Comparison of ENCODE assay signal across 9 cellular contexts in the genomic region with DNA sequence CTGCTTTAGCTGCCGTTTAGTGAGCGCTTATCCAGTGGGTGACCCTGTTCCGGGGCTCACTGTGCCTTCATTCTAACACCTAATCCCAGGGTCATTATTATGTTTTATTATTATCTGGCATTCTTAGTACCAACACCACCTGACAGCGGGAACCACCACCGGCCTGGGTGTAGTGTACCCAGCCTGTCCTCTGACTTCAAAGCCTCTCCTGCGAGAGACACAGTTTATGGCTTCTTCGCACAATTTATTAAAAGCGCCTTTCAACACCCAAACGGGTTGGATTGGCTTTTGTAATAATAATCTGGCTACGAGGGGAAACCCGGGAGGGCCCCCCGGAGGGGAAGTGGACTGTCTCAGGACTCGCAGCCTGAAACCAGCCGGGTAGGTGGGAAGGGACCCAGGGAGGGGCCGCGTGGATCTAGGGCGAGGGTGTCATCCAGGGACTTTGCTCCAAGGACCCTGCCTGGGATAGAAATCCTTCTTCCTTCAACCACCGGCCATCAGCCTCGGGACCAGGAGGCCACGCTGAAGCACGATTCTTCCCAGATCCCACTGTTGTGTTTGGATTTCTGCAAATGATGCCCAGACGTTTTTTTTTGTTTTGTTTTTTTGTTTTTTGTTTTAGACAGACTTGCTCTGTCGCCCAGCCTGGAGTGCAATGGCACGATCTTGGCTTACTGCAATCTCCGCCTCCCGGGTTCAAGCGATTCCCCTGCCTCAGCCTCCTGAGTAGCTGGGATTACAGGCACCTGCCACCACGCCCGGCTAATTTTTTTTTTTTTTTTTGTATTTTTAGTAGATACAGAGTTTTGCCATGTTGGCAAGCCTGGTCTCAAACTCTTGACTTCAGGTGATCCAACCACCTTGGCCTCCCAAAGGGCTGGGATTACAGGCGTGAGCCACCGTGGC. TPM values are rescaled to one million over a fixed set of nuclear protein-coding genes. Genes with fewer than 3 reads are reported as not detected.
DNase-seq lines count a peak whose midpoint lies in the region; ATAC-seq and TF ChIP-seq lines count a peak whose summit lies in the region.
"Had no signal": no experiment of that assay in that cellular context is flagged by ENCODE, and none has a peak within 500 bp of the region (broad histone marks: within the 10 kb centered on the region; RNA-seq: fewer than 3 reads in every experiment).

No MANE protein-coding gene starts in this region.

- intact Hi-C loops in right cardiac atrium (cut with DNase I): no loop called here

- in situ Hi-C loops in ACHN (cut with HindIII; ENCODE audit: low pct_ligation_motif_present, low pct_unique_long_range_greater_than_20kb, low sequenced_read_pairs): no loop called here

- H3K9me3 ChIP-seq in right cardiac atrium (ENCODE audit: control insufficient read depth, low read length): no peaks in the 10 kb centered on the region

- DNase-seq in NCI-H1694 treated with DMSO at 0.1 percent for 48 hours (lab: John Stamatoyannopoulos, UW) (peak; percentile 16), NCI-H1694 (lab: John Stamatoyannopoulos, UW) (no peak), right cardiac atrium (peak in 1 of 3 donors; percentile 73), superior temporal gyrus (ENCODE audit: extremely low spot score) (no peak), T-helper 9 cell (no peak), ACHN (no peak)
- peak; percentile 25 for DNase-seq in stimulated activated naive CD8-positive, alpha-beta T cell treated with anti-CD3 and anti-CD28 coated beads, Interleukin-15, Interleukin-2, amounts not matched to agents 100 U/mL and 50 U/mL, for 24 hours
- DNase-seq: NCI-H2081 had no signal

- no peaks in the 10 kb centered on the region for H3K27me3 ChIP-seq in right cardiac atrium (ENCODE audit: control insufficient read depth, insufficient read depth)

- H3K4me1 ChIP-seq in right cardiac atrium (ENCODE audit: control insufficient read depth, insufficient read depth, low read length): no peaks in the 10 kb centered on the region

- H3K4me3 ChIP-seq in WI38 (ENCODE audit: low read depth, low read length) (peak overlapping the region; percentile 83), right cardiac atrium (ENCODE audit: low read length) (peak overlapping the region; percentile 99)

- TF ChIP-seq CTCF in WI38 (IDR thresholded peaks at IDR 0.05; ENCODE audit: low read depth, low read length): no peak

- peak overlapping the region; percentile 90 for H3K27ac ChIP-seq in right cardiac atrium (ENCODE audit: low read length)

- no peak for ATAC-seq in right cardiac atrium
- no peak for ATAC-seq in stimulated activated naive CD8-positive, alpha-beta T cell treated with anti-CD3 and anti-CD28 coated beads, Interleukin-15, Interleukin-2, amounts not matched to agents 100 U/mL and 50 U/mL, for 24 hours

- WGBS in right cardiac atrium: 27% methylated on average over 31 of the region's 31 CpGs

RNA-seq across cellular contexts. Expression of gene ZBTB7A, which starts 1.6 kb away (rescaled TPM):
- 10 to 100 TPM; 28.6 to 32.6 (median 31.6) TPM for total RNA-seq in right cardiac atrium
- 17.5 TPM for polyA plus RNA-seq in right cardiac atrium

RNA-seq across cellular contexts. Expression of gene MAP2K2, which starts 55.6 kb away (rescaled TPM):
- total RNA-seq in right cardiac atrium: 100 to 1,000 TPM; 113 to 134 (median 121) TPM
- polyA plus RNA-seq in right cardiac atrium: 151 TPM

Comparison
In these comparisons a context has a peak if more than half of its experiments do, and no peak if none do; other contexts are left out.
1. DNase-seq: peak in NCI-H1694 treated with DMSO at 0.1 percent for 48 hours (single experiment) and stimulated activated naive CD8-positive, alpha-beta T cell treated with anti-CD3 and anti-CD28 coated beads, Interleukin-15, Interleukin-2, amounts not matched to agents 100 U/mL and 50 U/mL, for 24 hours (single experiment); none in NCI-H1694 (single experiment), superior temporal gyrus (single experiment), T-helper 9 cell (single experiment) and ACHN (single experiment).